ENCODE assay signal across 11 cellular contexts in genomic region chr20:34922654-34923381, GRCh38. TPM values are rescaled to one million over a fixed set of nuclear protein-coding genes. Genes with fewer than 3 reads are reported as not detected.
DNase-seq lines count a peak whose midpoint lies in the region; TF ChIP-seq lines count a peak whose summit lies in the region.
"Had no signal": no experiment of that assay in that cellular context is flagged by ENCODE, and none has a peak within 500 bp of the region (broad histone marks: within the 10 kb centered on the region; RNA-seq: fewer than 3 reads in every experiment).

No MANE protein-coding gene starts in this region.

- H3K4me1 ChIP-seq in tibial artery = peaks cover 0 to 36% (median 22%) of the 10 kb centered on the region in 4 donors
- H3K4me1 ChIP-seq in SJCRH30 = 0 out of 2 replicates have a peak, but pooled peaks cover 6% of the 10 kb centered on the region

- no peaks in the 10 kb centered on the region for H3K27me3 ChIP-seq in kidney epithelial cell (ENCODE audit: control insufficient read depth, insufficient read depth, low read length)
- H3K27me3 ChIP-seq in tibial artery = no peaks in the 10 kb centered on the region
- no peaks in the 10 kb centered on the region for H3K27me3 ChIP-seq in SJCRH30
- H3K27me3 ChIP-seq: ovary had no signal

- DNase-seq in HS-5 (ENCODE audit: low read depth) = peak; percentile 78
- DNase-seq in T47D (ENCODE audit: low read depth in 1 of 2, low spot score in 1 of 2) = peak; percentile 41 to 74
- peak; percentile 54 for DNase-seq in kidney epithelial cell (ENCODE audit: low read depth)
- DNase-seq in tibial artery = peak in 1 of 2 donors; percentile 37
- no peak for DNase-seq in SIG-M5 treated with dmso at 0.1 percent for 504 hours (lab: John Stamatoyannopoulos, UW; ENCODE audit: unreplicated experiment)
- DNase-seq in NCI-H82 (lab: John Stamatoyannopoulos, UW) = no peak
- DNase-seq in DMS53 (lab: John Stamatoyannopoulos, UW) = no peak
- DNase-seq in SJCRH30 = no peak
- DNase-seq: activated naive CD8-positive, alpha-beta T cell treated with anti-CD3 and anti-CD28 coated beads, Interleukin-2, amount 10 ng/mL, durations not matched to agents 7 days and 5 days; NCI-H446 treated with DMSO at 0.1 percent for 48 hours had no signal

- in situ Hi-C loops in T47D (cut with HindIII; ENCODE audit: low pct_unique_long_range_greater_than_20kb, low sequenced_read_pairs) = no loop called here

- peaks cover 1% of the 10 kb centered on the region for H3K36me3 ChIP-seq in kidney epithelial cell (ENCODE audit: control insufficient read depth, insufficient read depth, low read length)
- peaks cover 21 to 55% (median 54%) of the 10 kb centered on the region in 3 donors for H3K36me3 ChIP-seq in tibial artery
- H3K36me3 ChIP-seq in SJCRH30 = no peaks in the 10 kb centered on the region
- H3K36me3 ChIP-seq: ovary had no signal

- H3K4me3 ChIP-seq in kidney epithelial cell (ENCODE audit: low read depth, low read length) (no peak overlapping the region), tibial artery (no peak overlapping the region), SJCRH30 (no peak overlapping the region)
- H3K4me3 ChIP-seq: ovary had no signal

- intact Hi-C loops in tibial artery (cut with DNase I; ENCODE audit: low total_unique reads) = no loop called here

- TF ChIP-seq CTCF in kidney epithelial cell (IDR thresholded peaks at IDR 0.05; ENCODE audit: insufficient read depth, low read length, poor library complexity, severe bottlenecking) (no peak), tibial artery (IDR thresholded peaks at IDR 0.05) (no peak)

- H3K27ac ChIP-seq in tibial artery = peak overlapping the region; percentile 53 to 62
- H3K27ac ChIP-seq in SJCRH30 = no peak overlapping the region
- H3K27ac ChIP-seq: ovary had no signal

- H3K9me3 ChIP-seq in tibial artery (no peaks in the 10 kb centered on the region), SJCRH30 (replicated peaks) (no peaks in the 10 kb centered on the region)
- H3K9me3 ChIP-seq: ovary had no signal

RNA-seq across cellular contexts. Expression of gene GSS, which starts 32.8 kb away (rescaled TPM):
- total RNA-seq in kidney epithelial cell = 64.8 and 71.8 TPM in 2 replicates
- total RNA-seq in SJCRH30 (2014; rRNA removed; shearing (Covaris generic)) = 52.8 and 53.8 TPM in 2 replicates

RNA-seq across cellular contexts. Expression of gene MYH7B, which starts 32.9 kb away (rescaled TPM):
- total RNA-seq in kidney epithelial cell = 0.04 and 0.21 TPM in 2 replicates
- total RNA-seq in SJCRH30 (2014; rRNA removed; shearing (Covaris generic)) = 0.02 and 0.10 TPM in 2 replicates

RNA-seq across cellular contexts. Expression of gene ACSS2, which starts 46.4 kb away (rescaled TPM):
- 29.2 and 33.1 TPM in 2 replicates for total RNA-seq in kidney epithelial cell
- 14.8 and 18.0 TPM in 2 replicates for total RNA-seq in SJCRH30 (2014; rRNA removed; shearing (Covaris generic))

RNA-seq across cellular contexts. Expression of gene GGT7, which starts 50.2 kb away (rescaled TPM):
- 8.4 and 12.5 TPM in 2 replicates for total RNA-seq in kidney epithelial cell
- 7.5 and 11.8 TPM in 2 replicates for total RNA-seq in SJCRH30 (2014; rRNA removed; shearing (Covaris generic))

Comparison
In these comparisons a context has a peak if more than half of its experiments do, and no peak if none do; other contexts are left out.
1. DNase-seq: peak in HS-5 (single experiment), T47D (2 of 2) and kidney epithelial cell (single experiment); none in SIG-M5 treated with dmso at 0.1 percent for 504 hours (single experiment), NCI-H82 (single experiment), DMS53 (single experiment) and SJCRH30 (0 of 2).